In the genomic region with DNA sequence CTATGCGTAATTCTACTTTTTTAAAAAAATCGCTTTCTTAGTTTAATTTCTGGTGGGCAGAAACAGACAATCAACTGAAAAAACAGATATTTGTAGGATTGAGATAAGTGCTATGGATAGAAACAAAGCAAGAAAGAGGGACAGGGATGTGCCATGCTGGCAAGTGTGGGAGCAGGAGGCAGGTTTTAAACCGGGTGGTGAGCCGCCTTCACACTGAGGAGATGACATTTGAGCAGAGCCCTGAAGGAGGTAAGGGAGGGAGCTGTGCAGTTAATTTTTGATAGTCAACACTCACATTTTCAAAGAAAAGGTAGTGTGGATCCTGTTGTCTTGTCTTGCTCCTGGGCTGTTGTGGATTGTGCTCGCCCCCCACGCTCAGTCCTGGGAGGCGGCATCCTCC, we compare ENCODE assay signal across 31 cellular contexts. TPM values are rescaled to one million over a fixed set of nuclear protein-coding genes. Genes with fewer than 3 reads are reported as not detected.
"Had no signal": no experiment of that assay in that cellular context is flagged by ENCODE, and none has a peak within 500 bp of the region (broad histone marks: within the 10 kb centered on the region; RNA-seq: fewer than 3 reads in every experiment).

No MANE protein-coding gene starts in this region.

- H3K27ac ChIP-seq: left lung, lower lobe of right lung, neural progenitor cell, neutrophil, parathyroid adenoma, psoas muscle, right atrium auricular region, right lobe of liver, stomach, testis, thyroid gland, transverse colon, upper lobe of left lung, vagina had no signal

- FAIRE-seq: islet of Langerhans, kidney had no signal

- H3K9me3 Mint-ChIP-seq: immature natural killer cell; mesothelial cell of epicardium; naive B cell; natural killer cell; nephron progenitor cell; stimulated activated memory B cell treated with anti-CD40 and anti-IgM and Interleukin-4, amounts not matched to agents 10 μg/mL and 1 μg/mL and 100 μg/mL, for 72 hours had no signal

- DNase-seq: immature natural killer cell; kidney; left colon; left lung; lower lobe of right lung; mammary epithelial cell; mesendoderm; naive B cell; natural killer cell; nephron progenitor cell; occipital lobe; psoas muscle; right lobe of liver; stimulated activated CD4-positive, alpha-beta T cell treated with anti-CD3 and anti-CD28 coated beads, Interleukin-1b, Interleukin-23, amount 100 ng/mL, for 48 hours; stimulated activated CD4-positive, alpha-beta T cell treated with anti-CD3 and anti-CD28 coated beads, Interleukin-2, amount 100 ng/mL, for 48 hours; stimulated activated CD4-positive, alpha-beta T cell treated with anti-CD3 and anti-CD28 coated beads, Interleukin-4, amount 100 ng/mL, for 4 hours; stimulated activated CD8-positive, alpha-beta memory T cell treated with anti-CD3 and anti-CD28 coated beads, Interleukin-4, amount 100 ng/mL, for 48 hours; stimulated activated naive CD8-positive, alpha-beta T cell treated with anti-CD3 and anti-CD28 coated beads, Interleukin-15, Interleukin-2, amounts not matched to agents 100 U/mL and 50 U/mL, for 24 hours; stomach; testis; thyroid gland; transverse colon; upper lobe of left lung had no signal

- H3K27me3 Mint-ChIP-seq: naive B cell; stimulated activated memory B cell treated with anti-CD40 and anti-IgM and Interleukin-4, amounts not matched to agents 10 μg/mL and 1 μg/mL and 100 μg/mL, for 72 hours had no signal

- H3K36me3 ChIP-seq: neural progenitor cell had no signal

- H3K4me3 Mint-ChIP-seq: immature natural killer cell; mesothelial cell of epicardium; naive B cell; natural killer cell; nephron progenitor cell; neural progenitor cell; stimulated activated memory B cell treated with anti-CD40 and anti-IgM and Interleukin-4, amounts not matched to agents 10 μg/mL and 1 μg/mL and 100 μg/mL, for 72 hours had no signal

- H3K9me3 ChIP-seq: left lung, lower lobe of right lung, neutrophil, psoas muscle, right atrium auricular region, right lobe of liver, stomach, testis, thyroid gland, transverse colon, upper lobe of left lung, vagina had no signal

- H3K27ac Mint-ChIP-seq: immature natural killer cell; mesothelial cell of epicardium; natural killer cell; nephron progenitor cell; neural progenitor cell; stimulated activated memory B cell treated with anti-CD40 and anti-IgM and Interleukin-4, amounts not matched to agents 10 μg/mL and 1 μg/mL and 100 μg/mL, for 72 hours had no signal

- H3K4me1 Mint-ChIP-seq: immature natural killer cell; natural killer cell; stimulated activated memory B cell treated with anti-CD40 and anti-IgM and Interleukin-4, amounts not matched to agents 10 μg/mL and 1 μg/mL and 100 μg/mL, for 72 hours had no signal

- ATAC-seq: left colon; left lung; lower lobe of right lung; natural killer cell; psoas muscle; stimulated activated memory B cell treated with anti-CD40 and anti-IgM and Interleukin-4, amounts not matched to agents 10 μg/mL and 1 μg/mL and 100 μg/mL, for 72 hours had no signal

RNA-seq across cellular contexts. Expression of gene TMEM217, which starts 46.8 kb away (rescaled TPM):
- total RNA-seq: vagina had no signal
